10 cellular contexts compared by ENCODE assay signal in the genomic region with DNA sequence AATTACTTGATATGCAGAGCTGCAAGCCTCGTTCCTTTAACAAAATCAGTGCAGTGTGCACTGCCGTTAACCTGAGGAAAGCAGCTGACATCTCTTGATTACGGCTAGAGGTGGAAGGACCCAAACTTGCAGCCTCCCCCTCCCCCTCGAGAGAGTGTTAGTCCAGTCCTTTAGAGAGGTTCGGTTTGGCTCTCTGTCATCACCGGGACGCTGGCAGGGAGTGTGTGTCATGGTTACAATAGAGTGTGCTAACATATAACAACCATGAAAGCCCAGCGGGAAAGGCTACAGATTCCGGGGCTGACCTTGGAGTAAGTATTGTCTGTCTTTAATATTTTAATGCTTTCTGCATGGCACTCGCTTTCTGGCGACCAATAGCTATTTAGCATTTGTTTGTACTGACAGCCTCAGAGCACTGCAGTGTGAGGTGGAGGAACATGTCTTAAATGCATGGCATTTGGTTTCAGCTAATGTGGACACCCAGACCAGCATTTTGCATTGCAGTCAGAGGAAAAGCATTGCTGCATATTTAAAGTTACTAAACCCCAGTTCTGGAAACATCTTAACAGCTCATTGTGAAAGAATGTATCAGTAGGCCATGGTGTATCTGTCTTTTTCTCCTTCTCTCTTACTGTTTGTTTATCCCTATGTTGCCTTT.
DNase-seq lines count a peak whose midpoint lies in the region; ATAC-seq and TF ChIP-seq lines count a peak whose summit lies in the region.
"Had no signal": no experiment of that assay in that cellular context is flagged by ENCODE, and none has a peak within 500 bp of the region (broad histone marks: within the 10 kb centered on the region; RNA-seq: fewer than 3 reads in every experiment).

No MANE protein-coding gene starts in this region.

- no peak for ATAC-seq in effector memory CD8-positive, alpha-beta T cell (replicated peaks)
- no peak for ATAC-seq in GM19467 (IDR thresholded peaks at IDR 0.05; ENCODE audit: unreplicated experiment)

- H3K27ac Mint-ChIP-seq in neural progenitor cell: peak overlapping the region; percentile 46
- no peak overlapping the region for H3K27ac Mint-ChIP-seq in effector memory CD8-positive, alpha-beta T cell
- H3K27ac Mint-ChIP-seq: activated naive CD4-positive, alpha-beta T cell treated with anti-CD3 and anti-CD28 coated beads, Interleukin-2, amount 10 ng/mL, durations not matched to agents 7 days and 5 days had no signal

- H3K9ac ChIP-seq in neural progenitor cell (no peak overlapping the region), MM.1S (ENCODE audit: low read length) (no peak overlapping the region)

- H4K20me1 ChIP-seq in neural progenitor cell (ENCODE audit: low read depth): no peaks in the 10 kb centered on the region
- H4K20me1 ChIP-seq in MM.1S (ENCODE audit: insufficient read depth, low read length): no peaks in the 10 kb centered on the region

- H3K4me3 ChIP-seq in fibroblast of the aortic adventitia (ENCODE audit: low read depth, low read length): peak overlapping the region; percentile 70
- peak overlapping the region; percentile 29 for H3K4me3 ChIP-seq in neural progenitor cell
- H3K4me3 ChIP-seq in MM.1S (ENCODE audit: low read length): no peak overlapping the region

- H3K79me2 ChIP-seq in neural progenitor cell (ENCODE audit: low read depth) (no peaks in the 10 kb centered on the region), MM.1S (ENCODE audit: low read length) (no peaks in the 10 kb centered on the region)

- peaks cover 40% of the 10 kb centered on the region for H3K4me1 Mint-ChIP-seq in neural progenitor cell
- no peaks in the 10 kb centered on the region for H3K4me1 Mint-ChIP-seq in effector memory CD8-positive, alpha-beta T cell (ENCODE audit: low read depth in 2 of 2)
- H3K4me1 Mint-ChIP-seq: activated naive CD4-positive, alpha-beta T cell treated with anti-CD3 and anti-CD28 coated beads, Interleukin-2, amount 10 ng/mL, durations not matched to agents 7 days and 5 days had no signal

- no peaks in the 10 kb centered on the region for H3K36me3 Mint-ChIP-seq in neural progenitor cell
- H3K36me3 Mint-ChIP-seq in effector memory CD8-positive, alpha-beta T cell (ENCODE audit: insufficient read depth): no peaks in the 10 kb centered on the region
- H3K36me3 Mint-ChIP-seq: activated naive CD4-positive, alpha-beta T cell treated with anti-CD3 and anti-CD28 coated beads, Interleukin-2, amount 10 ng/mL, durations not matched to agents 7 days and 5 days had no signal

- no peak for TF ChIP-seq CTCF in fibroblast of the aortic adventitia (IDR thresholded peaks at IDR 0.05; ENCODE audit: insufficient read depth, low read length)
- TF ChIP-seq CTCF in neural progenitor cell (IDR thresholded peaks at IDR 0.05): no peak
- no peak for TF ChIP-seq CTCF in MM.1S (IDR thresholded peaks at IDR 0.05; ENCODE audit: low read length)

- no peaks in the 10 kb centered on the region for H3K27me3 ChIP-seq in neural progenitor cell
- H3K27me3 ChIP-seq in MM.1S (replicated peaks; ENCODE audit: insufficient read depth, low read length): no peaks in the 10 kb centered on the region

- H3K4me1 ChIP-seq in neural progenitor cell: peaks cover 45% of the 10 kb centered on the region
- no peaks in the 10 kb centered on the region for H3K4me1 ChIP-seq in MM.1S (ENCODE audit: low read length)

- H3K9me3 Mint-ChIP-seq in neural progenitor cell: no peaks in the 10 kb centered on the region
- H3K9me3 Mint-ChIP-seq in effector memory CD8-positive, alpha-beta T cell: no peaks in the 10 kb centered on the region
- H3K9me3 Mint-ChIP-seq: activated naive CD4-positive, alpha-beta T cell treated with anti-CD3 and anti-CD28 coated beads, Interleukin-2, amount 10 ng/mL, durations not matched to agents 7 days and 5 days had no signal

- H3K27me3 Mint-ChIP-seq in neural progenitor cell (ENCODE audit: insufficient read depth, low read depth): peaks cover 2% of the 10 kb centered on the region
- peaks cover 19 to 26% of the 10 kb centered on the region in 2 donors for H3K27me3 Mint-ChIP-seq in effector memory CD8-positive, alpha-beta T cell
- H3K27me3 Mint-ChIP-seq: activated naive CD4-positive, alpha-beta T cell treated with anti-CD3 and anti-CD28 coated beads, Interleukin-2, amount 10 ng/mL, durations not matched to agents 7 days and 5 days had no signal

- H3K9me2 ChIP-seq in MM.1S (replicated peaks; ENCODE audit: insufficient read depth, low read length): no peaks in the 10 kb centered on the region

- H3K9me3 ChIP-seq in neural progenitor cell (ENCODE audit: low read depth) (no peaks in the 10 kb centered on the region), MM.1S (replicated peaks; ENCODE audit: insufficient read depth, low read length) (no peaks in the 10 kb centered on the region)

- H3F3A ChIP-seq in neural progenitor cell (ENCODE audit: low read depth) (peaks cover 7% of the 10 kb centered on the region), MM.1S (ENCODE audit: insufficient read depth, low read length) (no peaks in the 10 kb centered on the region)

- H3K27ac ChIP-seq in neural progenitor cell: no peak overlapping the region
- H3K27ac ChIP-seq in MM.1S (ENCODE audit: low read length): no peak overlapping the region

- H3K36me3 ChIP-seq in neural progenitor cell (no peaks in the 10 kb centered on the region), MM.1S (replicated peaks; ENCODE audit: insufficient read depth, low read length) (no peaks in the 10 kb centered on the region)

- peak overlapping the region; percentile 70 for H3K4me2 ChIP-seq in neural progenitor cell
- no peak overlapping the region for H3K4me2 ChIP-seq in MM.1S (ENCODE audit: low read depth, low read length)

- peak overlapping the region; percentile 60 for H2AFZ ChIP-seq in neural progenitor cell (replicated peaks)
- no peak overlapping the region for H2AFZ ChIP-seq in MM.1S (ENCODE audit: low read length)

- peak overlapping the region; percentile 76 for H3K4me3 Mint-ChIP-seq in neural progenitor cell
- no peak overlapping the region for H3K4me3 Mint-ChIP-seq in effector memory CD8-positive, alpha-beta T cell
- H3K4me3 Mint-ChIP-seq: activated naive CD4-positive, alpha-beta T cell treated with anti-CD3 and anti-CD28 coated beads, Interleukin-2, amount 10 ng/mL, durations not matched to agents 7 days and 5 days had no signal

- peak; percentile 14 for DNase-seq in ACHN
- peak; percentile 12 for DNase-seq in NCI-H774 (lab: John Stamatoyannopoulos, UW)
- peak; percentile 76 for DNase-seq in fibroblast of the aortic adventitia (ENCODE audit: low read depth)
- peak; percentile 21 for DNase-seq in neural progenitor cell (ENCODE audit: low spot score)
- no peak for DNase-seq in effector memory CD8-positive, alpha-beta T cell
- DNase-seq in activated CD4-positive, CD25-positive, alpha-beta regulatory T cell treated with anti-CD3 and anti-CD28 coated beads, Interleukin-2, amount 50 U/mL, for 72 hours: no peak
- no peak for DNase-seq in MM.1S
- DNase-seq: activated naive CD4-positive, alpha-beta T cell treated with anti-CD3 and anti-CD28 coated beads, Interleukin-2, amount 10 ng/mL, durations not matched to agents 7 days and 5 days; DND-41 had no signal

- in situ Hi-C loops in ACHN (cut with HindIII; ENCODE audit: low pct_ligation_motif_present, low pct_unique_long_range_greater_than_20kb, low sequenced_read_pairs): no loop called here

Comparison
In these comparisons a context has a peak if more than half of its experiments do, and no peak if none do; other contexts are left out.
1. DNase-seq: peak in ACHN (single experiment), NCI-H774 (single experiment), fibroblast of the aortic adventitia (single experiment) and neural progenitor cell (single experiment); none in effector memory CD8-positive, alpha-beta T cell (0 of 3), activated CD4-positive, CD25-positive, alpha-beta regulatory T cell treated with anti-CD3 and anti-CD28 coated beads, Interleukin-2, amount 50 U/mL, for 72 hours (single experiment) and MM.1S (single experiment).